Comparison of ENCODE assay signal across 18 cellular contexts in the genomic region with DNA sequence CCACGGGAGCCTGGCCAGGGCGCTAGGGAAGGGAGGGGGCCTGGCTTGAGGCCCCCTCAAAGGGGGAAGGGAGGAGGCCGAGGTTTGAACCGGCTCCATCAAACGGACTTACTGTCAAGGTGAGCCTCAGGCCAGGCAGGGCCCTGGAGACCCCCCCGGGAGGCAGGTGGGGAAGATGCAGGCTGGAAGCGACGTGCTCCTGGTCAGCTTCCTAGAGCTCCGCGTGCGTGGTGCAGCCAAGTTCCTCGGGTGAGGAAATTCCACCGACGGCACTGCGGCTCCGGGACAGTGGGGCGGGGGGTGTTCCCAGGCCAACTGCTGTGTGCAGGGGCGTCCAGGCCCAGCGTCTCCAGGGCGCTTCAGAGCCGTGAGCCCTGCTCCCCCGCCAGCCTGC. TPM values are rescaled to one million over a fixed set of nuclear protein-coding genes. Genes with fewer than 3 reads are reported as not detected.
DNase-seq lines count a peak whose midpoint lies in the region; ATAC-seq, FAIRE-seq and TF ChIP-seq lines count a peak whose summit lies in the region.
"Had no signal": no experiment of that assay in that cellular context is flagged by ENCODE, and none has a peak within 500 bp of the region (broad histone marks: within the 10 kb centered on the region; RNA-seq: fewer than 3 reads in every experiment).

No MANE protein-coding gene starts in this region.

- WGBS in GM23248 (ENCODE audit: low coverage in 1 of 2, low lambda C conversion rate in 2 of 2, missing lambda C conversion rate in 2 of 2), 2 experiments = 6% methylated on average over 15 to 16 of the region's 22 CpGs
- WGBS in body of pancreas, 2 donors = 60 to 65% methylated on average over 6 to 17 of the region's 22 CpGs

- H2AFZ ChIP-seq in GM23248 (no peak overlapping the region), osteoblast (ENCODE audit: low read length) (no peak overlapping the region)

- H3F3A ChIP-seq in GM23248 (ENCODE audit: insufficient read depth) = no peaks in the 10 kb centered on the region

- DNase-seq in GM23248 = peak; percentile 38
- DNase-seq in kidney = peak; percentile 71
- peak; percentile 88 for DNase-seq in osteoblast (ENCODE audit: insufficient read length, low spot score, missing footprints)
- no peak for DNase-seq in body of pancreas
- no peak for DNase-seq in SK-N-DZ (ENCODE audit: low spot score)
- DNase-seq: COR-L47, DMS153, DND-41, GDM1, HFFc6 had no signal

- no peaks in the 10 kb centered on the region for H3K9me2 ChIP-seq in GM23248 (ENCODE audit: insufficient read depth)

- intact Hi-C loops in kidney (cut with DNase I) (no loop called here), body of pancreas (cut with DNase I) (no loop called here)

- H3K4me3 ChIP-seq in BLaER1 (no peak overlapping the region), GM23248 (no peak overlapping the region), kidney (ENCODE audit: low read length in 2 of 2) (no peak overlapping the region), osteoblast (ENCODE audit: insufficient read depth, low read length) (no peak overlapping the region), body of pancreas (no peak overlapping the region)
- H3K4me3 ChIP-seq: HAP-1 had no signal

- H3K4me2 ChIP-seq in BLaER1 (peak overlapping the region; percentile 88), GM23248 (ENCODE audit: unreplicated experiment) (no peak overlapping the region), osteoblast (ENCODE audit: insufficient read depth, low read length) (no peak overlapping the region)

- H3K79me2 ChIP-seq in GM23248 (ENCODE audit: insufficient read depth) (no peaks in the 10 kb centered on the region), osteoblast (ENCODE audit: insufficient read depth, low read length) (no peaks in the 10 kb centered on the region)

- in situ Hi-C loops in GM23248 (cut with MboI) = no loop called here

- no peak for TF ChIP-seq POLR2A in body of pancreas (IDR thresholded peaks at IDR 0.05)

- ATAC-seq in HG02759 (IDR thresholded peaks at IDR 0.05; ENCODE audit: unreplicated experiment) = no peak
- ATAC-seq in body of pancreas = no peak
- ATAC-seq: CD8-positive, alpha-beta T cell; HepG2 had no signal

- H3K36me3 ChIP-seq in BLaER1 = no peaks in the 10 kb centered on the region
- H3K36me3 ChIP-seq in GM23248 (ENCODE audit: low read depth) = no peaks in the 10 kb centered on the region
- H3K36me3 ChIP-seq in kidney (ENCODE audit: control insufficient read depth in 1 of 2, insufficient read depth in 2 of 2, low read length in 2 of 2) = no peaks in the 10 kb centered on the region
- H3K36me3 ChIP-seq in osteoblast (ENCODE audit: insufficient read depth, low read length) = no peaks in the 10 kb centered on the region
- H3K36me3 ChIP-seq in body of pancreas (replicated peaks in 1 of 2; ENCODE audit: insufficient read depth in 1 of 2, low read depth in 2 of 2) = no peaks in the 10 kb centered on the region
- H3K36me3 ChIP-seq: HAP-1 had no signal

- peaks cover 5% of the 10 kb centered on the region for H4K20me1 ChIP-seq in BLaER1
- no peaks in the 10 kb centered on the region for H4K20me1 ChIP-seq in GM23248 (ENCODE audit: insufficient read depth)
- H4K20me1 ChIP-seq in osteoblast (ENCODE audit: insufficient read depth, low read length) = no peaks in the 10 kb centered on the region

- H3K27me3 ChIP-seq in BLaER1 (peaks cover 6% of the 10 kb centered on the region; the same call in 1 of the 2 replicates), GM23248 (replicated peaks; ENCODE audit: insufficient read depth) (0 out of 2 replicates have a peak, but pooled peaks cover 3% of the 10 kb centered on the region), osteoblast (ENCODE audit: insufficient read depth, low read length) (no peaks in the 10 kb centered on the region), body of pancreas (no peaks in the 10 kb centered on the region)

- H3K9me3 ChIP-seq in BLaER1 (no peaks in the 10 kb centered on the region), GM23248 (ENCODE audit: low read depth) (no peaks in the 10 kb centered on the region), kidney (ENCODE audit: control insufficient read depth in 1 of 2, low read length in 2 of 2) (no peaks in the 10 kb centered on the region), osteoblast (ENCODE audit: low read depth, low read length) (no peaks in the 10 kb centered on the region), body of pancreas (no peaks in the 10 kb centered on the region)
- H3K9me3 ChIP-seq: HAP-1 had no signal

- H3K4me1 ChIP-seq in BLaER1 (peaks cover 78% of the 10 kb centered on the region), GM23248 (ENCODE audit: insufficient read depth) (no peaks in the 10 kb centered on the region), kidney (ENCODE audit: control insufficient read depth in 1 of 2, insufficient read depth in 1 of 2, low read depth in 1 of 2, low read length in 2 of 2) (peaks cover 6 to 14% of the 10 kb centered on the region in 2 donors), osteoblast (ENCODE audit: insufficient read depth, low read length) (no peaks in the 10 kb centered on the region), body of pancreas (peaks cover 15% of the 10 kb centered on the region)
- H3K4me1 ChIP-seq: HAP-1 had no signal

- H3K9ac ChIP-seq in BLaER1 = no peak overlapping the region
- no peak overlapping the region for H3K9ac ChIP-seq in GM23248
- H3K9ac ChIP-seq in kidney (ENCODE audit: low read length in 2 of 2) = no peak overlapping the region

- H3K27ac ChIP-seq in BLaER1 = no peak overlapping the region
- no peak overlapping the region for H3K27ac ChIP-seq in GM23248
- no peak overlapping the region for H3K27ac ChIP-seq in kidney (ENCODE audit: low read depth in 2 of 2, low read length in 2 of 2)
- no peak overlapping the region for H3K27ac ChIP-seq in osteoblast (ENCODE audit: low read depth, low read length)
- no peak overlapping the region for H3K27ac ChIP-seq in body of pancreas

- TF ChIP-seq CTCF in kidney (IDR thresholded peaks at IDR 0.05; ENCODE audit: borderline replicate concordance, extremely low read depth, insufficient read depth) (no peak), osteoblast (IDR thresholded peaks at IDR 0.05; ENCODE audit: extremely low read depth, low read depth, low read length) (no peak), body of pancreas (IDR thresholded peaks at IDR 0.05) (no peak)

- no peak for FAIRE-seq in kidney (lab: Jason Lieb, UNC)
- FAIRE-seq: A204.1, D721Med, HepG2, HTR-8/SVneo had no signal

RNA-seq across cellular contexts. Expression of a gene that starts 7.2 kb away (rescaled TPM):
- 19.5 and 33.5 TPM in 2 replicates for total RNA-seq in GM23248 (2014; rRNA removed; shearing (Covaris generic))
- polyA plus RNA-seq in GM23248 (2016; fragmentation: Nextera tagmentation; extraction: Ambion mirVana) (20.7 and 22.6 TPM in 2 replicates), kidney (ENCODE audit: insufficient read depth, low read depth, low replicate concordance) (34.2 TPM)
- total RNA-seq in kidney (56.3 TPM), osteoblast (13.6 and 13.8 TPM in 2 replicates), body of pancreas (100 to 1,000 TPM in 1 of 2 donors, 10 to 100 TPM in 1; 82.8 to 110 TPM)
- polyA plus RNA-seq in SK-N-DZ (2014; cell fraction: cytosol; rRNA removed) = 51.6 and 62.9 TPM in 2 replicates
- polyA plus RNA-seq in SK-N-DZ (2014; cell fraction: nucleus; rRNA removed) = 188 and 198 TPM in 2 replicates

RNA-seq across cellular contexts. Expression of a gene that starts 7.9 kb away (rescaled TPM):
- under 0.01 TPM in 1 of 2 replicates, not detected in the other for total RNA-seq in GM23248 (2014; rRNA removed; shearing (Covaris generic))
- polyA plus RNA-seq in GM23248 (2016; fragmentation: Nextera tagmentation; extraction: Ambion mirVana) (0.18 and 0.20 TPM in 2 replicates), kidney (ENCODE audit: insufficient read depth, low read depth, low replicate concordance) (4.3 TPM)
- total RNA-seq in kidney (1.0 TPM), osteoblast (under 0.01 and 0.29 TPM in 2 replicates), body of pancreas (1 to 10 TPM in 1 of 2 donors, under 1 TPM in 1; 0.33 to 3.1 TPM)
- 1.7 and 2.2 TPM in 2 replicates for polyA plus RNA-seq in SK-N-DZ (2014; cell fraction: cytosol; rRNA removed)
- polyA plus RNA-seq in SK-N-DZ (2014; cell fraction: nucleus; rRNA removed) = 1.8 and 2.6 TPM in 2 replicates

RNA-seq across cellular contexts. Expression of a gene that starts 22.3 kb away (rescaled TPM):
- 24.3 and 29.1 TPM in 2 replicates for total RNA-seq in GM23248 (2014; rRNA removed; shearing (Covaris generic))
- polyA plus RNA-seq in GM23248 (2016; fragmentation: Nextera tagmentation; extraction: Ambion mirVana) (5.0 and 9.6 TPM in 2 replicates), kidney (ENCODE audit: insufficient read depth, low read depth, low replicate concordance) (42.8 TPM)
- total RNA-seq in kidney (19.7 TPM), osteoblast (13.0 and 15.6 TPM in 2 replicates), body of pancreas (10 to 100 TPM; 23.6 to 57.4 TPM)
- polyA plus RNA-seq in SK-N-DZ (2014; cell fraction: cytosol; rRNA removed) = 32.9 and 34.5 TPM in 2 replicates
- polyA plus RNA-seq in SK-N-DZ (2014; cell fraction: nucleus; rRNA removed) = 120 and 155 TPM in 2 replicates

Comparison
In these comparisons a context has a peak if more than half of its experiments do, and no peak if none do; other contexts are left out.
1. DNase-seq: peak in GM23248 (single experiment), kidney (single experiment) and osteoblast (single experiment); none in body of pancreas (0 of 4) and SK-N-DZ (single experiment).